Comparison of ENCODE assay signal across 2 cellular contexts in the genomic region with DNA sequence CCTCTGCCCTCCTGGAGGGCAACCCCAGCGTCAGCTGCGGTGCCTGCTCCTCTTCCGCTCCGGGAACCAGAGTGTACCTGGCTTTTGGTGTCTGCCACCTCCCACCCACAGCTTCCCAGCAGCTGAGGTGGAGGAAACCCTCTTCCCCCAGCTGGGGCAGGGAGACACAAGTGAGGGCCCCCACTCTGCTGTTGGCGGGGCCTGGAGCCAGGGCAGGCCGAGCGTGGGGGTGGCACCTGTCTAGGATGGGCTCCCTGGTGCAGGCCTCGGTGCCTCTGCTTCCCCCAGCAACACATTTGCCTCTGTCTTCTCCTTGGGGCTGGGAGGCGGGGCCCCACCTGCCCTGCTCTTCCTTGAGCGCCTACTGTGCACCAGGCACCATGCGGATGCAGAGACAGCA.
TF ChIP-seq lines count a peak whose summit lies in the region.

No MANE protein-coding gene starts in this region.

TF ChIP-seq in IMR-90, 13 proteins besides CTCF, POLR2A, EP300 and RAD21:
- TF ChIP-seq USF2 (IDR thresholded peaks at IDR 0.05; ENCODE audit: low read depth, low read length) (no peak), FOS (IDR thresholded peaks at IDR 0.05; ENCODE audit: low read depth, low read length) (no peak)
TF ChIP-seq in IMR-90: peak in this region for 0.

TF ChIP-seq in H1, 55 proteins besides CTCF, POLR2A, EP300 and RAD21:
- TF ChIP-seq HDAC6 (IDR thresholded peaks at IDR 0.05; ENCODE audit: low read depth, low read length) = no peak
- TF ChIP-seq TCF12 (IDR thresholded peaks at IDR 0.05; ENCODE audit: low read depth, low read length) = no peak
- TF ChIP-seq SAP30 (IDR thresholded peaks at IDR 0.05; ENCODE audit: insufficient read depth, insufficient replicate concordance, low read length) = no peak
- TF ChIP-seq CHD7 (IDR thresholded peaks at IDR 0.05; ENCODE audit: insufficient replicate concordance, low read length) = no peak
- no peak for TF ChIP-seq FOSL1 (IDR thresholded peaks at IDR 0.05; ENCODE audit: insufficient read depth, low read depth, low read length)
- TF ChIP-seq CBX8 (IDR thresholded peaks at IDR 0.05; ENCODE audit: borderline replicate concordance, low read depth, low read length) = no peak
- no peak for TF ChIP-seq NANOG (IDR thresholded peaks at IDR 0.05; ENCODE audit: insufficient read depth, low read depth, low read length, poor library complexity, severe bottlenecking)
